ENCODE assay signal across 8 cellular contexts in the genomic region with DNA sequence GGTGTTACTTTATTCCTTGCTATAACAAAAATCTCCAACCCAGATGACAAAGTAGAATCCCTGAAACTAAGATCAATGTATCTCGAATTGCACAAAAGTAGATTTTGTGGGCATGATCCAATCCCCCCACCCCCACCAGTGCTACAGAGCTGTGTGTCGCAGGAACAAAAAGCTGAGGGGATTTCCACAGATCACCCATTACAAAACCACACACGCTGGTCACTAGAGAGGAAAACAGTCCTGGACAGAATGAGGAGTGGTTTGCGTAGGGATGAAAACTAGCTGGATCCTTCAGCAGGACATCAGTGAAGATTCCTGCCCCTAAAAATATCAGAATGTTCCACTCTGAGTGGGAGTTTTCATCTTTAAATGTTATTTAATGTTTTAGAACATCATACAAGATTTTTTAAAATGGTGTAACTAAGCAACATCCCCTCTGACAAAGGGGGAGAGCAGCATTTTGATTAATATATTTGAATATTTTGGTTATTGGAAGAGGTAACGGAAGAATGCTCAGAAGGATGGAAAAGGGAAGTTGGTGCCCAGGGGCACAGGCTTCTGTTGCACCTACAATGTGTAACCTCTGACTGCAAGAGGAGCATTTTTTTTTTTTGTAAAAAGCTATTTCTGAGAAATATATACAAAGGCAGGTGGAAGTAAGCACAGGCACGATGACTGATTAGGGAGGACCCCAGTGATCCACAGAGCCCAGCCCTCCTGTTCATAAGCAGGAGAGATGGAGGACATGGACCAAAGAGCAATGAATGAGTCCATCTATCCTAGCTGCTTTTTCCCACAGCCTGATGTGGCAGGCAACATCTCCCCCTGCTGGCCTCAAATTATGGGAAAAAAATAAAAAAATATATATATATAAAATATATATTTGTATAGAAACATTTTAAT.
DNase-seq lines count a peak whose midpoint lies in the region; ATAC-seq and TF ChIP-seq lines count a peak whose summit lies in the region.

No MANE protein-coding gene starts in this region.

- H4K20me1 ChIP-seq in GM23248 (ENCODE audit: insufficient read depth) (no peaks in the 10 kb centered on the region), OCI-LY1 (ENCODE audit: insufficient read depth, low read length) (no peaks in the 10 kb centered on the region)

- H2AFZ ChIP-seq in GM23248 (no peak overlapping the region), OCI-LY1 (ENCODE audit: low read length) (no peak overlapping the region)

- H3K36me3 Mint-ChIP-seq in CD4-positive, alpha-beta memory T cell = no peaks in the 10 kb centered on the region

- CTCF ChIA-PET in CD4-positive, alpha-beta memory T cell (lab: Charles Lee; ENCODE audit: partially characterized antibody) = interaction anchor here (0.7 to 5.5 kb wide), 29 partner anchors 9 to 677 kb away, joined by 3 to 137 read pairs (median 4); a partner anchor contains a TSS

- TF ChIP-seq CTCF in OCI-LY1 (IDR thresholded peaks at IDR 0.05; ENCODE audit: low read length) = peak; percentile 15; the same call in 1 of the 2 replicates

- in situ Hi-C loops in GM23248 (cut with MboI) = loop anchor here (5.0 kb wide), 1 partner anchor 255 kb away; no protein-coding TSS in a partner anchor

- intact Hi-C loops in CD4-positive, alpha-beta memory T cell (cut with micrococcal nuclease) = loop anchor here (1.0 to 5.0 kb wide), 4 partner anchors 60 to 259 kb away; no protein-coding TSS in a partner anchor
- intact Hi-C loops in left colon (cut with DNase I, micrococcal nuclease) = loop anchor here in 1 of 2 donors (10.0 kb wide), 1 partner anchor 252 kb away; no protein-coding TSS in a partner anchor

- H3K9ac ChIP-seq in GM23248 (no peak overlapping the region), OCI-LY1 (ENCODE audit: low read length) (no peak overlapping the region)

- POLR2A ChIA-PET in CD4-positive, alpha-beta memory T cell (lab: Charles Lee; ENCODE audit: partially characterized antibody) = interaction anchor here (2.4 kb wide), 1 partner anchor 257 kb away, joined by 18 read pairs; no protein-coding TSS in a partner anchor

- WGBS in GM23248 (ENCODE audit: low coverage in 1 of 2, low lambda C conversion rate in 2 of 2, missing lambda C conversion rate in 2 of 2), 2 experiments = 68 to 73% methylated on average over 6 of the region's 6 CpGs

- H3K36me3 ChIP-seq in CD4-positive, alpha-beta memory T cell (ENCODE audit: insufficient read depth, low read length) = no peaks in the 10 kb centered on the region
- H3K36me3 ChIP-seq in GM23248 (ENCODE audit: low read depth) (no peaks in the 10 kb centered on the region), OCI-LY1 (ENCODE audit: insufficient read depth, low read length) (no peaks in the 10 kb centered on the region)

- peaks cover 4% of the 10 kb centered on the region for H3K4me1 ChIP-seq in CD4-positive, alpha-beta memory T cell (ENCODE audit: insufficient read depth, low read length)
- H3K4me1 ChIP-seq in GM23248 (ENCODE audit: insufficient read depth) = peaks cover 22% of the 10 kb centered on the region
- no peaks in the 10 kb centered on the region for H3K4me1 ChIP-seq in OCI-LY1 (ENCODE audit: insufficient read depth, low read length, severe bottlenecking)

- H3K4me3 Mint-ChIP-seq in CD4-positive, alpha-beta memory T cell = no peak overlapping the region

- no peaks in the 10 kb centered on the region for H3K9me3 Mint-ChIP-seq in CD4-positive, alpha-beta memory T cell

- no peak overlapping the region for H3K27ac ChIP-seq in CD4-positive, alpha-beta memory T cell (ENCODE audit: low read depth, low read length)
- H3K27ac ChIP-seq in GM23248 = no peak overlapping the region
- H3K27ac ChIP-seq in OCI-LY1 (ENCODE audit: low read depth, low read length, poor library complexity, severe bottlenecking) = no peak overlapping the region

- H3K27me3 ChIP-seq in CD4-positive, alpha-beta memory T cell (ENCODE audit: insufficient read depth, low read length) = no peaks in the 10 kb centered on the region
- no peaks in the 10 kb centered on the region for H3K27me3 ChIP-seq in GM23248 (replicated peaks; ENCODE audit: insufficient read depth)
- no peaks in the 10 kb centered on the region for H3K27me3 ChIP-seq in OCI-LY1 (ENCODE audit: insufficient read depth, low read length)

- H3F3A ChIP-seq in GM23248 (ENCODE audit: insufficient read depth) (peaks cover 22% of the 10 kb centered on the region), OCI-LY1 (ENCODE audit: insufficient read depth, low read length) (no peaks in the 10 kb centered on the region)

- DNase-seq in CD4-positive, alpha-beta memory T cell = peak in 4 of 5 donors; percentile 23 to 32 (median 24)
- DNase-seq in GM23248 (peak; percentile 74), astrocyte of the hippocampus (ENCODE audit: low read depth, low spot score) (peak; percentile 58), left colon (peak in 1 of 2 donors; percentile 7), NCI-H187 (lab: John Stamatoyannopoulos, UW) (no peak)

- H3K79me2 ChIP-seq in GM23248 (ENCODE audit: insufficient read depth) (no peaks in the 10 kb centered on the region), OCI-LY1 (ENCODE audit: insufficient read depth, low read length) (no peaks in the 10 kb centered on the region)

- ATAC-seq in left colon = peak; percentile 40
- ATAC-seq in GM19328 (IDR thresholded peaks at IDR 0.05; ENCODE audit: unreplicated experiment) = no peak
- ATAC-seq in GM21447 (IDR thresholded peaks at IDR 0.05; ENCODE audit: unreplicated experiment) = no peak

- peaks cover 0 to 7% (median 1%) of the 10 kb centered on the region in 4 donors for H3K4me1 Mint-ChIP-seq in CD4-positive, alpha-beta memory T cell

- no peak overlapping the region for H3K4me3 ChIP-seq in CD4-positive, alpha-beta memory T cell (ENCODE audit: low read length in 2 of 2)
- no peak overlapping the region for H3K4me3 ChIP-seq in GM23248
- H3K4me3 ChIP-seq in OCI-LY1 (ENCODE audit: low read depth, low read length, poor library complexity, severe bottlenecking) = no peak overlapping the region

- H3K9me3 ChIP-seq in CD4-positive, alpha-beta memory T cell (ENCODE audit: control insufficient read depth in 1 of 2, low read length in 2 of 2) = no peaks in the 10 kb centered on the region
- H3K9me3 ChIP-seq in GM23248 (ENCODE audit: low read depth) = no peaks in the 10 kb centered on the region
- H3K9me3 ChIP-seq in OCI-LY1 (ENCODE audit: low read length) = no peaks in the 10 kb centered on the region

- H3K27ac Mint-ChIP-seq in CD4-positive, alpha-beta memory T cell = no peak overlapping the region

- peaks cover 0 to 1% of the 10 kb centered on the region in 2 donors for H3K27me3 Mint-ChIP-seq in CD4-positive, alpha-beta memory T cell

- H3K9me2 ChIP-seq in GM23248 (ENCODE audit: insufficient read depth) = no peaks in the 10 kb centered on the region
- H3K9me2 ChIP-seq in OCI-LY1 (ENCODE audit: low read depth, low read length) = no peaks in the 10 kb centered on the region

- no peak overlapping the region for H3K4me2 ChIP-seq in GM23248 (ENCODE audit: unreplicated experiment)
- H3K4me2 ChIP-seq in OCI-LY1 (ENCODE audit: low read length) = no peak overlapping the region

Comparison
In these comparisons a context has a peak if more than half of its experiments do, and no peak if none do; other contexts are left out.
1. DNase-seq: peak in CD4-positive, alpha-beta memory T cell (4 of 5), GM23248 (single experiment) and astrocyte of the hippocampus (single experiment); none in NCI-H187 (0 of 2).